ENCODE assay signal across 1 cellular context in the genomic region with DNA sequence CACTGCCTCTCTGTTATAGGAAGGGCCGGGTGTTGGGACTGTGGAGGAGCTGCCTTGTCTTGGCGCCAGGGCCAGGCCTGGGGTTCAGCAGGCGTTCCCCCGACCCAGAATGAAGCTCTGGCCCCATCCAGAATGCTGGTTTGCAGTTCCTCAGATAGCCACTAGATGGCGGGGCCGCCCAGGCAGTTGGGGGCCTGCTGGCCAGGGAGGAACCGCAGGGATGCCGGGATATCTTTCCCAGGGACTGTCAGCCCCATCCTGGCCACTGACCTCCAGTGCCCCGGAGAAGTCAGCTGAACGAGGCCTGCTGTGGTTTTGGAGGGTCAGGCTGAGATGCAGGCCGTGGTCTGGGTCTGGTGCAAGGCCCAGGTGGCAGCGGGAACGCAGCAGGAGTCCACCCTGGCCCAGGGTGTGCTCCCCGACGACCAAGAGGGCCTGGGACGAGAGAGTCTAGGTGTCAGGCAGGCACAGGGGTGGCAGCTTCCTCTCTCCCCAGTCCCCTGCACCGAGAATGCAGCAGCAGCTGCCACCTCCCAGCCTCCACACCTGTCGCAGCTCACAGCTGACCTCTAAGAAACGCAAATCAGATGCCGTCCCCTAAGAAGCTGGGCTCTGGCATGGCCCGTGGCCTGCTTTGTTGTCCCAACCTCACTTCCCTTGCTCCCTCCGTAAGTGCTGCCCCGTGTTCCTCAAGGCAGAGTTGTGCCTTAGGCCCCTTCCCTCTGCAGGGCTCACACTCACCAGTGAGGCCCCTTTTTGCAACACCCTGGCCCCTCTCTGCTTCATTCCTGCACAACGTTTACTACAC.
TF ChIP-seq lines count a peak whose summit lies in the region.

No MANE protein-coding gene starts in this region.

TF ChIP-seq in HepG2, 621 proteins besides CTCF, POLR2A, EP300 and RAD21 (continued from another document and continues in another):
- TF ChIP-seq, protein P1, sequence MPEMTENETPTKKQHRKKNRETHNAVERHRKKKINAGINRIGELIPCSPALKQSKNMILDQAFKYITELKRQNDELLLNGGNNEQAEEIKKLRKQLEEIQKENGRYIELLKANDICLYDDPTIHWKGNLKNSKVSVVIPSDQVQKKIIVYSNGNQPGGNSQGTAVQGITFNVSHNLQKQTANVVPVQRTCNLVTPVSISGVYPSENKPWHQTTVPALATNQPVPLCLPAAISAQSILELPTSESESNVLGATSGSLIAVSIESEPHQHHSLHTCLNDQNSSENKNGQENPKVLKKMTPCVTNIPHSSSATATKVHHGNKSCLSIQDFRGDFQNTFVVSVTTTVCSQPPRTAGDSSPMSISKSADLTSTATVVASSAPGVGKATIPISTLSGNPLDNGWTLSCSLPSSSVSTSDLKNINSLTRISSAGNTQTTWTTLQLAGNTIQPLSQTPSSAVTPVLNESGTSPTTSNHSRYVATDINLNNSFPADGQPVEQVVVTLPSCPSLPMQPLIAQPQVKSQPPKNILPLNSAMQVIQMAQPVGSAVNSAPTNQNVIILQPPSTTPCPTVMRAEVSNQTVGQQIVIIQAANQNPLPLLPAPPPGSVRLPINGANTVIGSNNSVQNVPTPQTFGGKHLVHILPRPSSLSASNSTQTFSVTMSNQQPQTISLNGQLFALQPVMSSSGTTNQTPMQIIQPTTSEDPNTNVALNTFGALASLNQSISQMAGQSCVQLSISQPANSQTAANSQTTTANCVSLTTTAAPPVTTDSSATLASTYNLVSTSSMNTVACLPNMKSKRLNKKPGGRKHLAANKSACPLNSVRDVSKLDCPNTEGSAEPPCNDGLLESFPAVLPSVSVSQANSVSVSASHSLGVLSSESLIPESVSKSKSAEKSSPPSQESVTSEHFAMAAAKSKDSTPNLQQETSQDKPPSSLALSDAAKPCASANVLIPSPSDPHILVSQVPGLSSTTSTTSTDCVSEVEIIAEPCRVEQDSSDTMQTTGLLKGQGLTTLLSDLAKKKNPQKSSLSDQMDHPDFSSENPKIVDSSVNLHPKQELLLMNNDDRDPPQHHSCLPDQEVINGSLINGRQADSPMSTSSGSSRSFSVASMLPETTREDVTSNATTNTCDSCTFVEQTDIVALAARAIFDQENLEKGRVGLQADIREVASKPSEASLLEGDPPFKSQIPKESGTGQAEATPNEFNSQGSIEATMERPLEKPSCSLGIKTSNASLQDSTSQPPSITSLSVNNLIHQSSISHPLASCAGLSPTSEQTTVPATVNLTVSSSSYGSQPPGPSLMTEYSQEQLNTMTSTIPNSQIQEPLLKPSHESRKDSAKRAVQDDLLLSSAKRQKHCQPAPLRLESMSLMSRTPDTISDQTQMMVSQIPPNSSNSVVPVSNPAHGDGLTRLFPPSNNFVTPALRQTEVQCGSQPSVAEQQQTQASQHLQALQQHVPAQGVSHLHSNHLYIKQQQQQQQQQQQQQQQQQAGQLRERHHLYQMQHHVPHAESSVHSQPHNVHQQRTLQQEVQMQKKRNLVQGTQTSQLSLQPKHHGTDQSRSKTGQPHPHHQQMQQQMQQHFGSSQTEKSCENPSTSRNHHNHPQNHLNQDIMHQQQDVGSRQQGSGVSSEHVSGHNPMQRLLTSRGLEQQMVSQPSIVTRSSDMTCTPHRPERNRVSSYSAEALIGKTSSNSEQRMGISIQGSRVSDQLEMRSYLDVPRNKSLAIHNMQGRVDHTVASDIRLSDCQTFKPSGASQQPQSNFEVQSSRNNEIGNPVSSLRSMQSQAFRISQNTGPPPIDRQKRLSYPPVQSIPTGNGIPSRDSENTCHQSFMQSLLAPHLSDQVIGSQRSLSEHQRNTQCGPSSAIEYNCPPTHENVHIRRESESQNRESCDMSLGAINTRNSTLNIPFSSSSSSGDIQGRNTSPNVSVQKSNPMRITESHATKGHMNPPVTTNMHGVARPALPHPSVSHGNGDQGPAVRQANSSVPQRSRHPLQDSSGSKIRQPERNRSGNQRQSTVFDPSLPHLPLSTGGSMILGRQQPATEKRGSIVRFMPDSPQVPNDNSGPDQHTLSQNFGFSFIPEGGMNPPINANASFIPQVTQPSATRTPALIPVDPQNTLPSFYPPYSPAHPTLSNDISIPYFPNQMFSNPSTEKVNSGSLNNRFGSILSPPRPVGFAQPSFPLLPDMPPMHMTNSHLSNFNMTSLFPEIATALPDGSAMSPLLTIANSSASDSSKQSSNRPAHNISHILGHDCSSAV (CRISPR knock-in tag; IDR thresholded peaks at IDR 0.05; ENCODE audit: borderline replicate concordance): no peak
- TF ChIP-seq GZF1 (CRISPR knock-in tag; IDR thresholded peaks at IDR 0.05) (no peak; the same call in 1 of the 2 replicates), ZNF432 (CRISPR knock-in tag; IDR thresholded peaks at IDR 0.05; ENCODE audit: borderline replicate concordance) (no peak), CREM (IDR thresholded peaks at IDR 0.05) (no peak), CREM (CRISPR knock-in tag; IDR thresholded peaks at IDR 0.05) (no peak), ELF1 (CRISPR knock-in tag; IDR thresholded peaks at IDR 0.05) (peak; percentile 69), REXO4 (CRISPR knock-in tag; IDR thresholded peaks at IDR 0.05; ENCODE audit: borderline replicate concordance) (no peak), IRX3 (CRISPR knock-in tag; IDR thresholded peaks at IDR 0.05; ENCODE audit: borderline replicate concordance, low read depth) (no peak), GATAD2A (CRISPR knock-in tag; IDR thresholded peaks at IDR 0.05) (peak; percentile 81), NFYB (CRISPR knock-in tag; IDR thresholded peaks at IDR 0.05) (0 out of 2 replicates have a peak, but pooled peaks have one; percentile 26), SALL1 (CRISPR knock-in tag; IDR thresholded peaks at IDR 0.05) (peak; percentile 73), HDAC1 (CRISPR knock-in tag; IDR thresholded peaks at IDR 0.05) (peak; percentile 68; the same call in 1 of the 2 replicates), SKI (IDR thresholded peaks at IDR 0.05; ENCODE audit: partially characterized antibody) (no peak), ZSCAN9 (CRISPR knock-in tag; IDR thresholded peaks at IDR 0.05; ENCODE audit: borderline replicate concordance) (peak; percentile 91), ZFP36 (IDR thresholded peaks at IDR 0.05; ENCODE audit: borderline replicate concordance, low read depth, low read length, partially characterized antibody) (no peak), MTF1 (CRISPR knock-in tag; IDR thresholded peaks at IDR 0.05) (no peak), ZNF879 (CRISPR knock-in tag; IDR thresholded peaks at IDR 0.05) (peak; percentile 52; the same call in 1 of the 2 replicates), NAIF1 (CRISPR knock-in tag; IDR thresholded peaks at IDR 0.05; ENCODE audit: borderline replicate concordance) (no peak), CBX1 (IDR thresholded peaks at IDR 0.05; ENCODE audit: low read depth) (peak; percentile 44), JDP2 (CRISPR knock-in tag; IDR thresholded peaks at IDR 0.05; ENCODE audit: borderline replicate concordance) (no peak), ZNF552 (CRISPR knock-in tag; IDR thresholded peaks at IDR 0.05; ENCODE audit: borderline replicate concordance) (no peak), SALL2 (CRISPR knock-in tag; IDR thresholded peaks at IDR 0.05) (peak; percentile 78), MZF1 (CRISPR knock-in tag; IDR thresholded peaks at IDR 0.05; ENCODE audit: borderline replicate concordance) (0 out of 2 replicates have a peak, but pooled peaks have one; percentile 18)
- TF ChIP-seq, protein P2, sequence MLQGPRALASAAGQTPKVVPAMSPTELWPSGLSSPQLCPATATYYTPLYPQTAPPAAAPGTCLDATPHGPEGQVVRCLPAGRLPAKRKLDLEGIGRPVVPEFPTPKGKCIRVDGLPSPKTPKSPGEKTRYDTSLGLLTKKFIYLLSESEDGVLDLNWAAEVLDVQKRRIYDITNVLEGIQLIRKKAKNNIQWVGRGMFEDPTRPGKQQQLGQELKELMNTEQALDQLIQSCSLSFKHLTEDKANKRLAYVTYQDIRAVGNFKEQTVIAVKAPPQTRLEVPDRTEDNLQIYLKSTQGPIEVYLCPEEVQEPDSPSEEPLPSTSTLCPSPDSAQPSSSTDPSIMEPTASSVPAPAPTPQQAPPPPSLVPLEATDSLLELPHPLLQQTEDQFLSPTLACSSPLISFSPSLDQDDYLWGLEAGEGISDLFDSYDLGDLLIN (CRISPR knock-in tag; IDR thresholded peaks at IDR 0.05; ENCODE audit: borderline replicate concordance): no peak; the same call in none of the 2 replicates
- TF ChIP-seq, protein P3, sequence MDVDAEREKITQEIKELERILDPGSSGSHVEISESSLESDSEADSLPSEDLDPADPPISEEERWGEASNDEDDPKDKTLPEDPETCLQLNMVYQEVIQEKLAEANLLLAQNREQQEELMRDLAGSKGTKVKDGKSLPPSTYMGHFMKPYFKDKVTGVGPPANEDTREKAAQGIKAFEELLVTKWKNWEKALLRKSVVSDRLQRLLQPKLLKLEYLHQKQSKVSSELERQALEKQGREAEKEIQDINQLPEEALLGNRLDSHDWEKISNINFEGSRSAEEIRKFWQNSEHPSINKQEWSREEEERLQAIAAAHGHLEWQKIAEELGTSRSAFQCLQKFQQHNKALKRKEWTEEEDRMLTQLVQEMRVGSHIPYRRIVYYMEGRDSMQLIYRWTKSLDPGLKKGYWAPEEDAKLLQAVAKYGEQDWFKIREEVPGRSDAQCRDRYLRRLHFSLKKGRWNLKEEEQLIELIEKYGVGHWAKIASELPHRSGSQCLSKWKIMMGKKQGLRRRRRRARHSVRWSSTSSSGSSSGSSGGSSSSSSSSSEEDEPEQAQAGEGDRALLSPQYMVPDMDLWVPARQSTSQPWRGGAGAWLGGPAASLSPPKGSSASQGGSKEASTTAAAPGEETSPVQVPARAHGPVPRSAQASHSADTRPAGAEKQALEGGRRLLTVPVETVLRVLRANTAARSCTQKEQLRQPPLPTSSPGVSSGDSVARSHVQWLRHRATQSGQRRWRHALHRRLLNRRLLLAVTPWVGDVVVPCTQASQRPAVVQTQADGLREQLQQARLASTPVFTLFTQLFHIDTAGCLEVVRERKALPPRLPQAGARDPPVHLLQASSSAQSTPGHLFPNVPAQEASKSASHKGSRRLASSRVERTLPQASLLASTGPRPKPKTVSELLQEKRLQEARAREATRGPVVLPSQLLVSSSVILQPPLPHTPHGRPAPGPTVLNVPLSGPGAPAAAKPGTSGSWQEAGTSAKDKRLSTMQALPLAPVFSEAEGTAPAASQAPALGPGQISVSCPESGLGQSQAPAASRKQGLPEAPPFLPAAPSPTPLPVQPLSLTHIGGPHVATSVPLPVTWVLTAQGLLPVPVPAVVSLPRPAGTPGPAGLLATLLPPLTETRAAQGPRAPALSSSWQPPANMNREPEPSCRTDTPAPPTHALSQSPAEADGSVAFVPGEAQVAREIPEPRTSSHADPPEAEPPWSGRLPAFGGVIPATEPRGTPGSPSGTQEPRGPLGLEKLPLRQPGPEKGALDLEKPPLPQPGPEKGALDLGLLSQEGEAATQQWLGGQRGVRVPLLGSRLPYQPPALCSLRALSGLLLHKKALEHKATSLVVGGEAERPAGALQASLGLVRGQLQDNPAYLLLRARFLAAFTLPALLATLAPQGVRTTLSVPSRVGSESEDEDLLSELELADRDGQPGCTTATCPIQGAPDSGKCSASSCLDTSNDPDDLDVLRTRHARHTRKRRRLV (CRISPR knock-in tag; IDR thresholded peaks at IDR 0.05): no peak
- TF ChIP-seq, protein P4, sequence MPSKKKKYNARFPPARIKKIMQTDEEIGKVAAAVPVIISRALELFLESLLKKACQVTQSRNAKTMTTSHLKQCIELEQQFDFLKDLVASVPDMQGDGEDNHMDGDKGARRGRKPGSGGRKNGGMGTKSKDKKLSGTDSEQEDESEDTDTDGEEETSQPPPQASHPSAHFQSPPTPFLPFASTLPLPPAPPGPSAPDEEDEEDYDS (CRISPR knock-in tag; IDR thresholded peaks at IDR 0.05): peak; percentile 22; the same call in 1 of the 2 replicates
- TF ChIP-seq, protein P5, sequence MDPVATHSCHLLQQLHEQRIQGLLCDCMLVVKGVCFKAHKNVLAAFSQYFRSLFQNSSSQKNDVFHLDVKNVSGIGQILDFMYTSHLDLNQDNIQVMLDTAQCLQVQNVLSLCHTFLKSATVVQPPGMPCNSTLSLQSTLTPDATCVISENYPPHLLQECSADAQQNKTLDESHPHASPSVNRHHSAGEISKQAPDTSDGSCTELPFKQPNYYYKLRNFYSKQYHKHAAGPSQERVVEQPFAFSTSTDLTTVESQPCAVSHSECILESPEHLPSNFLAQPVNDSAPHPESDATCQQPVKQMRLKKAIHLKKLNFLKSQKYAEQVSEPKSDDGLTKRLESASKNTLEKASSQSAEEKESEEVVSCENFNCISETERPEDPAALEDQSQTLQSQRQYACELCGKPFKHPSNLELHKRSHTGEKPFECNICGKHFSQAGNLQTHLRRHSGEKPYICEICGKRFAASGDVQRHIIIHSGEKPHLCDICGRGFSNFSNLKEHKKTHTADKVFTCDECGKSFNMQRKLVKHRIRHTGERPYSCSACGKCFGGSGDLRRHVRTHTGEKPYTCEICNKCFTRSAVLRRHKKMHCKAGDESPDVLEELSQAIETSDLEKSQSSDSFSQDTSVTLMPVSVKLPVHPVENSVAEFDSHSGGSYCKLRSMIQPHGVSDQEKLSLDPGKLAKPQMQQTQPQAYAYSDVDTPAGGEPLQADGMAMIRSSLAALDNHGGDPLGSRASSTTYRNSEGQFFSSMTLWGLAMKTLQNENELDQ (CRISPR knock-in tag; IDR thresholded peaks at IDR 0.05; ENCODE audit: borderline replicate concordance): no peak
- TF ChIP-seq, protein P6, sequence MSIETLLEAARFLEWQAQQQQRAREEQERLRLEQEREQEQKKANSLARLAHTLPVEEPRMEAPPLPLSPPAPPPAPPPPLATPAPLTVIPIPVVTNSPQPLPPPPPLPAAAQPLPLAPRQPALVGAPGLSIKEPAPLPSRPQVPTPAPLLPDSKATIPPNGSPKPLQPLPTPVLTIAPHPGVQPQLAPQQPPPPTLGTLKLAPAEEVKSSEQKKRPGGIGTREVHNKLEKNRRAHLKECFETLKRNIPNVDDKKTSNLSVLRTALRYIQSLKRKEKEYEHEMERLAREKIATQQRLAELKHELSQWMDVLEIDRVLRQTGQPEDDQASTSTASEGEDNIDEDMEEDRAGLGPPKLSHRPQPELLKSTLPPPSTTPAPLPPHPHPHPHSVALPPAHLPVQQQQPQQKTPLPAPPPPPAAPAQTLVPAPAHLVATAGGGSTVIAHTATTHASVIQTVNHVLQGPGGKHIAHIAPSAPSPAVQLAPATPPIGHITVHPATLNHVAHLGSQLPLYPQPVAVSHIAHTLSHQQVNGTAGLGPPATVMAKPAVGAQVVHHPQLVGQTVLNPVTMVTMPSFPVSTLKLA (IDR thresholded peaks at IDR 0.05): no peak
- TF ChIP-seq, protein P7, sequence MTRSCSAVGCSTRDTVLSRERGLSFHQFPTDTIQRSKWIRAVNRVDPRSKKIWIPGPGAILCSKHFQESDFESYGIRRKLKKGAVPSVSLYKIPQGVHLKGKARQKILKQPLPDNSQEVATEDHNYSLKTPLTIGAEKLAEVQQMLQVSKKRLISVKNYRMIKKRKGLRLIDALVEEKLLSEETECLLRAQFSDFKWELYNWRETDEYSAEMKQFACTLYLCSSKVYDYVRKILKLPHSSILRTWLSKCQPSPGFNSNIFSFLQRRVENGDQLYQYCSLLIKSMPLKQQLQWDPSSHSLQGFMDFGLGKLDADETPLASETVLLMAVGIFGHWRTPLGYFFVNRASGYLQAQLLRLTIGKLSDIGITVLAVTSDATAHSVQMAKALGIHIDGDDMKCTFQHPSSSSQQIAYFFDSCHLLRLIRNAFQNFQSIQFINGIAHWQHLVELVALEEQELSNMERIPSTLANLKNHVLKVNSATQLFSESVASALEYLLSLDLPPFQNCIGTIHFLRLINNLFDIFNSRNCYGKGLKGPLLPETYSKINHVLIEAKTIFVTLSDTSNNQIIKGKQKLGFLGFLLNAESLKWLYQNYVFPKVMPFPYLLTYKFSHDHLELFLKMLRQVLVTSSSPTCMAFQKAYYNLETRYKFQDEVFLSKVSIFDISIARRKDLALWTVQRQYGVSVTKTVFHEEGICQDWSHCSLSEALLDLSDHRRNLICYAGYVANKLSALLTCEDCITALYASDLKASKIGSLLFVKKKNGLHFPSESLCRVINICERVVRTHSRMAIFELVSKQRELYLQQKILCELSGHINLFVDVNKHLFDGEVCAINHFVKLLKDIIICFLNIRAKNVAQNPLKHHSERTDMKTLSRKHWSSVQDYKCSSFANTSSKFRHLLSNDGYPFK (CRISPR knock-in tag; IDR thresholded peaks at IDR 0.05; ENCODE audit: borderline replicate concordance): peak; percentile 73
